In the genomic region with DNA sequence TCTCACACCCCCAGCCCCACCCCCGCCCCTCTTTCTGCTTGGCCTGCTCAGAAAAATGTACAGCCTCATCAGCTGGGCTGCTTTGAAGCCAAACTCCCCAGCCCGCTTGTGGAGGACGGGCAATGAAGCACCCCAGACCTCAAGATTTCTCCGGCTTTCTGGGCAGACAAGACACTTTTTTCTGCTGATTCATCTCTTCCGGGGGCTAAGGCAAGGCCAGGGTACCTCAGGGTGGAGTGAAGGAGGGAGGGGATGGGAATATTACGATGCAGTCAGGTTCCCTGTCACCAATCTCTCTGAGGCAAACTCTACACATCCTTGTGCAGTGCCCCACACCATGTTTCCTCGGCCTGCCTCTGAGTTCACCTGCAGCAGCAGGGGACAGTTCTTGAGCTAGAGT, we compare ENCODE assay signal across 30 cellular contexts.
"Had no signal": no experiment of that assay in that cellular context is flagged by ENCODE, and none has a peak within 500 bp of the region (broad histone marks: within the 10 kb centered on the region; RNA-seq: fewer than 3 reads in every experiment).

No MANE protein-coding gene starts in this region.

- FAIRE-seq: islet of Langerhans, kidney, urothelium cell line had no signal

- H3K79me2 ChIP-seq: parathyroid adenoma had no signal

- H3K27me3 ChIP-seq: neutrophil, right atrium auricular region, suprapubic skin, tibial artery, upper lobe of right lung had no signal

- H3K4me1 ChIP-seq: heart left ventricle, left ventricle myocardium inferior, parathyroid adenoma, right atrium auricular region, suprapubic skin, tibial artery, upper lobe of right lung had no signal

- H3K9me3 ChIP-seq: heart left ventricle, left ventricle myocardium inferior, neutrophil, right atrium auricular region, suprapubic skin, thoracic aorta, tibial artery, upper lobe of right lung had no signal

- ATAC-seq: heart left ventricle; naive thymus-derived CD8-positive, alpha-beta T cell; sciatic nerve; stimulated activated effector memory CD8-positive, alpha-beta T cell treated with anti-CD3 and anti-CD28 coated beads, Interleukin-12 subunit alpha, Interleukin-12 subunit beta, amount 100 ng/mL, for 72 hours had no signal

- DNase-seq: heart left ventricle; hypothalamus; immature natural killer cell; kidney; left ventricle myocardium inferior; midbrain; naive thymus-derived CD8-positive, alpha-beta T cell; occipital lobe; stimulated activated CD4-positive, alpha-beta T cell treated with anti-CD3 and anti-CD28 coated beads, Interleukin-12 subunit alpha, Interleukin-12 subunit beta, amount 100 ng/mL, for 4 hours; stimulated activated CD4-positive, alpha-beta T cell treated with anti-CD3 and anti-CD28 coated beads, Interleukin-15, amount 100 ng/mL, for 24 hours; stimulated activated CD4-positive, alpha-beta T cell treated with anti-CD3 and anti-CD28 coated beads, Interleukin-2, amount 100 ng/mL, for 24 hours; stimulated activated CD4-positive, alpha-beta T cell treated with anti-CD3 and anti-CD28 coated beads, Interleukin-4, amount 100 ng/mL, for 1 hour; stimulated activated naive CD4-positive, alpha-beta T cell; tibial artery had no signal

- H3K36me3 Mint-ChIP-seq: immature natural killer cell; stimulated activated effector memory CD8-positive, alpha-beta T cell treated with anti-CD3 and anti-CD28 coated beads, Interleukin-12 subunit alpha, Interleukin-12 subunit beta, amount 100 ng/mL, for 72 hours had no signal

- H3K4me1 Mint-ChIP-seq: immature natural killer cell; naive thymus-derived CD8-positive, alpha-beta T cell; nephron; neural crest cell; stimulated activated effector memory CD8-positive, alpha-beta T cell treated with anti-CD3 and anti-CD28 coated beads, Interleukin-12 subunit alpha, Interleukin-12 subunit beta, amount 100 ng/mL, for 72 hours had no signal

- H3K27ac ChIP-seq: heart left ventricle, left ventricle myocardium inferior, neutrophil, parathyroid adenoma, right atrium auricular region, skin epidermis, suprapubic skin, thoracic aorta, tibial artery, upper lobe of right lung had no signal

- H3K4me3 ChIP-seq: heart left ventricle, left ventricle myocardium inferior, lung, right atrium auricular region, skin epidermis, suprapubic skin, thoracic aorta, tibial artery, upper lobe of right lung had no signal

- H3K36me3 ChIP-seq: heart left ventricle, left ventricle myocardium inferior, neutrophil, right atrium auricular region, suprapubic skin, thoracic aorta, tibial artery, upper lobe of right lung had no signal

- H3K27me3 Mint-ChIP-seq: naive thymus-derived CD8-positive, alpha-beta T cell; progenitor cell of endocrine pancreas; stimulated activated naive CD8-positive, alpha-beta T cell treated with anti-CD3 and anti-CD28 coated beads, Interleukin-15, Interleukin-2, amounts not matched to agents 100 ng/mL and 50 ng/mL, for 24 hours had no signal

- H3K4me3 Mint-ChIP-seq: immature natural killer cell; naive thymus-derived CD8-positive, alpha-beta T cell; nephron; neural crest cell; stimulated activated effector memory CD8-positive, alpha-beta T cell treated with anti-CD3 and anti-CD28 coated beads, Interleukin-12 subunit alpha, Interleukin-12 subunit beta, amount 100 ng/mL, for 72 hours; stimulated activated naive CD8-positive, alpha-beta T cell treated with anti-CD3 and anti-CD28 coated beads, Interleukin-15, Interleukin-2, amounts not matched to agents 100 ng/mL and 50 ng/mL, for 24 hours had no signal

- H3K9ac ChIP-seq: parathyroid adenoma had no signal

- H2AFZ ChIP-seq: parathyroid adenoma had no signal

- H3K9me3 Mint-ChIP-seq: immature natural killer cell; stimulated activated effector memory CD8-positive, alpha-beta T cell treated with anti-CD3 and anti-CD28 coated beads, Interleukin-12 subunit alpha, Interleukin-12 subunit beta, amount 100 ng/mL, for 72 hours; stimulated activated naive CD8-positive, alpha-beta T cell treated with anti-CD3 and anti-CD28 coated beads, Interleukin-15, Interleukin-2, amounts not matched to agents 100 ng/mL and 50 ng/mL, for 24 hours had no signal

- H3K27ac Mint-ChIP-seq: immature natural killer cell; naive thymus-derived CD8-positive, alpha-beta T cell; progenitor cell of endocrine pancreas; stimulated activated effector memory CD8-positive, alpha-beta T cell treated with anti-CD3 and anti-CD28 coated beads, Interleukin-12 subunit alpha, Interleukin-12 subunit beta, amount 100 ng/mL, for 72 hours; stimulated activated naive CD8-positive, alpha-beta T cell treated with anti-CD3 and anti-CD28 coated beads, Interleukin-15, Interleukin-2, amounts not matched to agents 100 ng/mL and 50 ng/mL, for 24 hours had no signal
